ENCODE assay signal across 30 cellular contexts in genomic region chr16:78228704-78229103, GRCh38.
"Had no signal": no experiment of that assay in that cellular context is flagged by ENCODE, and none has a peak within 500 bp of the region (broad histone marks: within the 10 kb centered on the region; RNA-seq: fewer than 3 reads in every experiment).

No MANE protein-coding gene starts in this region.

- H3K27me3 Mint-ChIP-seq: activated B cell treated with CpG ODN at 0.5 μM for 24 hours; activated CD8-positive, alpha-beta T cell treated with anti-CD3 and anti-CD28 coated beads for 36 hours; activated naive CD4-positive, alpha-beta T cell treated with anti-CD3 and anti-CD28 coated beads, Interleukin-2, amount 50 U/mL, for 24 hours; activated naive CD8-positive, alpha-beta T cell treated with anti-CD3 and anti-CD28 coated beads for 36 hours; activated naive CD8-positive, alpha-beta T cell treated with anti-CD3 and anti-CD28 coated beads, Interleukin-2, amount 50 U/mL, for 24 hours; effector memory CD8-positive, alpha-beta T cell; T-helper 17 cell had no signal

- H3K9me3 ChIP-seq: adrenal gland, body of pancreas had no signal

- DNase-seq: activated B cell treated with CpG ODN at 0.5 μM for 24 hours; activated CD4-positive, alpha-beta T cell treated with anti-CD3 and anti-CD28 coated beads for 48 hours; activated CD4-positive, alpha-beta T cell treated with anti-CD3 and anti-CD28 coated beads, Interleukin-2, amount 50 U/mL, for 1 hour; activated CD4-positive, alpha-beta T cell treated with anti-CD3 and anti-CD28 coated beads, Interleukin-2, amount 50 U/mL, for 48 hours; activated CD8-positive, alpha-beta memory T cell treated with anti-CD3 and anti-CD28 coated beads for 24 hours; activated CD8-positive, alpha-beta T cell treated with anti-CD3 and anti-CD28 coated beads for 36 hours; activated effector memory CD4-positive, alpha-beta T cell treated with anti-CD3 and anti-CD28 coated beads, Interleukin-2, amount 50 U/mL, for 16 hours; activated naive CD4-positive, alpha-beta T cell treated with anti-CD3 and anti-CD28 coated beads for 36 hours; activated naive CD8-positive, alpha-beta T cell treated with anti-CD3 and anti-CD28 coated beads for 36 hours; activated naive CD8-positive, alpha-beta T cell treated with anti-CD3 and anti-CD28 coated beads, Interleukin-2, amount 50 U/mL, for 24 hours; activated T-cell treated with anti-CD3 and anti-CD28 coated beads, Interleukin-2, amount 50 U/mL, for 48 hours; adrenal gland; amygdala; aorta; body of pancreas; caudate nucleus; cortex of kidney; dermis blood vessel endothelial cell; effector CD4-positive, alpha-beta T cell; effector memory CD8-positive, alpha-beta T cell; foreskin fibroblast; T-helper 17 cell; T1000; WERI-Rb-1 had no signal

- H3K9me3 Mint-ChIP-seq: activated B cell treated with CpG ODN at 0.5 μM for 24 hours; activated CD8-positive, alpha-beta T cell treated with anti-CD3 and anti-CD28 coated beads for 36 hours; activated naive CD4-positive, alpha-beta T cell treated with anti-CD3 and anti-CD28 coated beads for 36 hours; activated naive CD4-positive, alpha-beta T cell treated with anti-CD3 and anti-CD28 coated beads, Interleukin-2, amount 50 U/mL, for 24 hours; activated naive CD8-positive, alpha-beta T cell treated with anti-CD3 and anti-CD28 coated beads for 36 hours; activated naive CD8-positive, alpha-beta T cell treated with anti-CD3 and anti-CD28 coated beads, Interleukin-2, amount 50 U/mL, for 24 hours; activated T-helper 1 cell treated with anti-CD3 and anti-CD28 coated beads, Interleukin-12 subunit alpha, Interleukin-12 subunit beta, Interleukin-2, Interleukin-4 antibody, amounts not matched to agents 30 ng/mL and 10 ng/mL and 1 ng/mL, durations not matched to agents 14 hours and 24 hours and 36 hours; activated T-helper 2 cell treated with anti-CD3 and anti-CD28 coated beads, Interferon-gamma antibody, Interleukin-2, Interleukin-4, amounts not matched to agents 10 μg/mL and 5 μg/mL and 100 μg/mL, durations not matched to agents 14 hours and 24 hours and 36 hours; effector memory CD8-positive, alpha-beta T cell; T-helper 2 cell treated with Interferon-gamma antibody and Interleukin-4, amounts not matched to agents 5 μg/mL and 100 μg/mL, for 36 hours had no signal

- ATAC-seq: activated CD4-positive, CD25-positive, alpha-beta regulatory T cell treated with anti-CD3 and anti-CD28 coated beads, Interleukin-2, amount 50 U/mL, for 24 hours; activated CD8-positive, alpha-beta T cell treated with anti-CD3 and anti-CD28 coated beads for 36 hours; activated naive CD8-positive, alpha-beta T cell treated with anti-CD3 and anti-CD28 coated beads, Interleukin-2, amount 50 U/mL, for 24 hours; body of pancreas; effector memory CD8-positive, alpha-beta T cell; T-helper 17 cell had no signal

- H3K27ac ChIP-seq: adrenal gland, body of pancreas, epithelial cell of prostate, WERI-Rb-1 had no signal

- H3K36me3 Mint-ChIP-seq: activated naive CD4-positive, alpha-beta T cell treated with anti-CD3 and anti-CD28 coated beads, Interleukin-2, amount 50 U/mL, for 24 hours; activated naive CD8-positive, alpha-beta T cell treated with anti-CD3 and anti-CD28 coated beads for 36 hours had no signal

- H3K27ac Mint-ChIP-seq: activated B cell treated with CpG ODN at 0.5 μM for 24 hours; activated CD8-positive, alpha-beta T cell treated with anti-CD3 and anti-CD28 coated beads for 36 hours; activated naive CD4-positive, alpha-beta T cell treated with anti-CD3 and anti-CD28 coated beads for 36 hours; activated naive CD4-positive, alpha-beta T cell treated with anti-CD3 and anti-CD28 coated beads, Interleukin-2, amount 50 U/mL, for 24 hours; activated naive CD8-positive, alpha-beta T cell treated with anti-CD3 and anti-CD28 coated beads for 36 hours; activated naive CD8-positive, alpha-beta T cell treated with anti-CD3 and anti-CD28 coated beads, Interleukin-2, amount 50 U/mL, for 24 hours; activated T-helper 1 cell treated with anti-CD3 and anti-CD28 coated beads, Interleukin-12 subunit alpha, Interleukin-12 subunit beta, Interleukin-2, Interleukin-4 antibody, amounts not matched to agents 30 ng/mL and 10 ng/mL and 1 ng/mL, durations not matched to agents 14 hours and 24 hours and 36 hours; activated T-helper 2 cell treated with anti-CD3 and anti-CD28 coated beads, Interferon-gamma antibody, Interleukin-2, Interleukin-4, amounts not matched to agents 10 μg/mL and 5 μg/mL and 100 μg/mL, durations not matched to agents 14 hours and 24 hours and 36 hours; effector memory CD8-positive, alpha-beta T cell; T-helper 17 cell; T-helper 2 cell treated with Interferon-gamma antibody and Interleukin-4, amounts not matched to agents 5 μg/mL and 100 μg/mL, for 36 hours had no signal

- H3K4me1 Mint-ChIP-seq: activated B cell treated with CpG ODN at 0.5 μM for 24 hours; activated naive CD4-positive, alpha-beta T cell treated with anti-CD3 and anti-CD28 coated beads, Interleukin-2, amount 50 U/mL, for 24 hours; activated naive CD8-positive, alpha-beta T cell treated with anti-CD3 and anti-CD28 coated beads for 36 hours; activated naive CD8-positive, alpha-beta T cell treated with anti-CD3 and anti-CD28 coated beads, Interleukin-2, amount 50 U/mL, for 24 hours had no signal

- H3K4me3 Mint-ChIP-seq: activated B cell treated with CpG ODN at 0.5 μM for 24 hours; activated CD8-positive, alpha-beta T cell treated with anti-CD3 and anti-CD28 coated beads for 36 hours; activated naive CD4-positive, alpha-beta T cell treated with anti-CD3 and anti-CD28 coated beads for 36 hours; activated naive CD4-positive, alpha-beta T cell treated with anti-CD3 and anti-CD28 coated beads, Interleukin-2, amount 50 U/mL, for 24 hours; activated naive CD8-positive, alpha-beta T cell treated with anti-CD3 and anti-CD28 coated beads for 36 hours; activated naive CD8-positive, alpha-beta T cell treated with anti-CD3 and anti-CD28 coated beads, Interleukin-2, amount 50 U/mL, for 24 hours; activated T-helper 1 cell treated with anti-CD3 and anti-CD28 coated beads, Interleukin-12 subunit alpha, Interleukin-12 subunit beta, Interleukin-2, Interleukin-4 antibody, amounts not matched to agents 30 ng/mL and 10 ng/mL and 1 ng/mL, durations not matched to agents 14 hours and 24 hours and 36 hours; effector memory CD8-positive, alpha-beta T cell; T-helper 17 cell; T-helper 2 cell treated with Interferon-gamma antibody and Interleukin-4, amounts not matched to agents 5 μg/mL and 100 μg/mL, for 36 hours had no signal

- H3K4me3 ChIP-seq: adrenal gland, body of pancreas had no signal

- H3K36me3 ChIP-seq: adrenal gland, WERI-Rb-1 had no signal

- H3K4me1 ChIP-seq: adrenal gland, body of pancreas had no signal

- H3K27me3 ChIP-seq: adrenal gland, body of pancreas had no signal
